ENCODE assay signal across 18 cellular contexts in the genomic region with DNA sequence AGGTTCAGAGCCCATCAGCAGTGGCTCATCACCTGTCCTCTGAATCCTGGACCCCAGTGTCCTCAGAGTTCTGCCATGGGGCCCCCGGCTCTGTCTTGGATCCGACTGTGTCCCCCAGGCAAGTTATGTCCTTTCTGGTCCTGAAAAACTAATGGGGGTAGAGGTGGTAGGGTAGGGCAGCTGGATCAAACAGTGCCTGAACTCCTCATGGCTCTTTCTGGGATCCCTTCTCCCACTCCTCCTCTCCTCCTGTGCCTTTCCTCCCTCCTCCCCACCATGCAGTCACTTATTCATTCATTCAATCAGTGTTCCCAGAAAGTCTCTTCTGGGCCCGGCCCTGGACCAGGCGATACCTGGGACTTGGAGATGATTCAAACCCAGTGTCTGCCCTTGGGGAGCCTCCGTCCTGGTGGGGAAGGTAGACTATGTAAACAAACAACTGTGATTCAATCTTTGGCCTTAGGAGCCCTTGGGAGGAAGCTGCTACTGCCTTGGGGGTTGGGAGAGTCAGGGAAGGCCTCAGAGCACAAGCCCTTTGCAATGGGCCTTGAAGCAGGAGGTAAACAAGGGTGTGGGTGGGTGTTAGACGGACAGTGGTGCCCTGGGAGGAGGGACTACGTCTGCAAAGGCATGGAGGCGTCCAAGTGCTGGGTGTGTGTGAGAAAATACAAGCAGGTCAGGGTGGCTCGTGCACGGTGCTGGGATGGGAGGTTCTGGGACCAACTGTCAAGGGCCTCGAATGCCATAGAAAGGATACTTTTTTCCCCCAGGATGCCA. TPM values are rescaled to one million over a fixed set of nuclear protein-coding genes. Genes with fewer than 3 reads are reported as not detected.
DNase-seq lines count a peak whose midpoint lies in the region; FAIRE-seq lines count a peak whose summit lies in the region.
"Had no signal": no experiment of that assay in that cellular context is flagged by ENCODE, and none has a peak within 500 bp of the region (broad histone marks: within the 10 kb centered on the region; RNA-seq: fewer than 3 reads in every experiment).

No MANE protein-coding gene starts in this region.

- no peak overlapping the region for H3K4me3 ChIP-seq in neuronal stem cell (ENCODE audit: low read length in 2 of 2)
- H3K4me3 ChIP-seq: pancreas had no signal

- H3K27me3 ChIP-seq in neuronal stem cell (ENCODE audit: control insufficient read depth in 3 of 3, insufficient read depth in 3 of 3, low read depth in 1 of 3, low read length in 3 of 3), result peaks cover 0 to 24% (median 0%) of the 10 kb centered on the region in 3 experiments
- H3K27me3 ChIP-seq: pancreas had no signal

- peak overlapping the region; percentile 24 for H3K27ac ChIP-seq in epithelial cell of prostate
- H3K27ac ChIP-seq in neuronal stem cell (replicated peaks; ENCODE audit: low read length), result no peak overlapping the region
- H3K27ac ChIP-seq: C4-2B, HL-60, pancreas had no signal

- H4K91ac ChIP-seq in neuronal stem cell (ENCODE audit: low read depth, low read length, poor library complexity), result no peak overlapping the region

- no peak overlapping the region for H2BK12ac ChIP-seq in neuronal stem cell (ENCODE audit: low read length)

- no peak overlapping the region for H2BK120ac ChIP-seq in neuronal stem cell (ENCODE audit: low read depth, low read length)

- peaks cover 1 to 7% of the 10 kb centered on the region in 2 donors for H3K9me3 ChIP-seq in neuronal stem cell (replicated peaks in 1 of 2; ENCODE audit: control insufficient read depth in 2 of 2, insufficient read depth in 1 of 2, low read depth in 1 of 2, low read length in 2 of 2)
- H3K9me3 ChIP-seq: pancreas had no signal

- no peak overlapping the region for H2BK5ac ChIP-seq in neuronal stem cell (ENCODE audit: low read length)

- peaks cover 0 to 3% of the 10 kb centered on the region in 2 donors for H3K4me1 ChIP-seq in neuronal stem cell (ENCODE audit: control insufficient read depth in 2 of 2, insufficient read depth in 1 of 2, low read depth in 1 of 2, low read length in 2 of 2)
- H3K4me1 ChIP-seq: pancreas had no signal

- WGBS in neuronal stem cell (ENCODE audit: extremely low coverage in 2 of 2, insufficient read length in 2 of 2, insufficient replicate concordance in 1 of 2), 2 donors, result no CpG with 5 or more reads among the region's 11 CpGs

- H2BK15ac ChIP-seq in neuronal stem cell (ENCODE audit: low read length), result no peak overlapping the region

- no peak overlapping the region for H3K9ac ChIP-seq in neuronal stem cell (ENCODE audit: low read depth, low read length, poor library complexity)

- H2AFZ ChIP-seq in neuronal stem cell (ENCODE audit: low read length), result no peak overlapping the region

- H3K4me2 ChIP-seq in neuronal stem cell (ENCODE audit: insufficient read depth, low read length, poor library complexity, severe bottlenecking), result no peak overlapping the region

- no peak overlapping the region for H3K14ac ChIP-seq in neuronal stem cell (ENCODE audit: low read length)

- no peak overlapping the region for H3K23ac ChIP-seq in neuronal stem cell (ENCODE audit: low read depth, low read length, poor library complexity)

- FAIRE-seq in GM19239 (lab: Jason Lieb, UNC), result no peak
- FAIRE-seq: G401.6, H1, pancreas, TTC549 had no signal

- H4K8ac ChIP-seq in neuronal stem cell (ENCODE audit: low read depth, low read length), result no peak overlapping the region

- H3K79me1 ChIP-seq in neuronal stem cell (ENCODE audit: low read depth, low read length), result no peaks in the 10 kb centered on the region

- peak overlapping the region; percentile 49 for H3K18ac ChIP-seq in neuronal stem cell (ENCODE audit: low read length)

- H3K36me3 ChIP-seq in neuronal stem cell (replicated peaks in 1 of 2; ENCODE audit: control insufficient read depth in 2 of 2, insufficient read depth in 2 of 2, low read length in 2 of 2), result no peaks in the 10 kb centered on the region
- H3K36me3 ChIP-seq: pancreas had no signal

- peak; percentile 58 for DNase-seq in Daoy (ENCODE audit: low read depth)
- peak; percentile 83 for DNase-seq in M059J (ENCODE audit: low read depth)
- no peak for DNase-seq in epithelial cell of prostate (ENCODE audit: low read depth, low spot score)
- no peak for DNase-seq in neuronal stem cell (ENCODE audit: low spot score)
- no peak for DNase-seq in GM19239 (ENCODE audit: insufficient read length, low spot score)
- DNase-seq in NCI-H1105 treated with DMSO at 0.1 percent for 48 hours (lab: John Stamatoyannopoulos, UW), result no peak
- DNase-seq in glomerular visceral epithelial cell (ENCODE audit: extremely low spot score), result no peak
- no peak for DNase-seq in NCI-H187 (lab: John Stamatoyannopoulos, UW)
- DNase-seq: activated CD8-positive, alpha-beta memory T cell treated with anti-CD3 and anti-CD28 coated beads for 24 hours; NCI-H2081 treated with DMSO at 0.1 percent for 48 hours; SIG-M5; stimulated activated CD4-positive, alpha-beta T cell treated with anti-CD3 and anti-CD28 coated beads, Interleukin-2, amount 100 ng/mL, for 24 hours had no signal

- H2AK5ac ChIP-seq in neuronal stem cell (ENCODE audit: low read depth, low read length), result peak overlapping the region; percentile 29

- H3K4ac ChIP-seq in neuronal stem cell (ENCODE audit: low read length), result no peak overlapping the region

RNA-seq across cellular contexts. Expression of a gene that starts 6.4 kb away (rescaled TPM):
- total RNA-seq in Daoy (2014; rRNA removed; shearing (Covaris generic)), result 15.1 and 20.2 TPM in 2 replicates
- total RNA-seq in M059J (2014; rRNA removed; shearing (Covaris generic)), result 6.5 and 15.0 TPM in 2 replicates
- 9.5 TPM for polyA plus RNA-seq in neuronal stem cell (2013, experiment 1 of 2)
- polyA plus RNA-seq in neuronal stem cell (2013, experiment 2 of 2), result 9.7 TPM

RNA-seq across cellular contexts. Expression of a gene that starts 35.8 kb away (rescaled TPM):
- not detected in 2 replicates for total RNA-seq in Daoy (2014; rRNA removed; shearing (Covaris generic))
- 0.07 and 0.59 TPM in 2 replicates for total RNA-seq in M059J (2014; rRNA removed; shearing (Covaris generic))
- 0.08 TPM for polyA plus RNA-seq in neuronal stem cell (2013, experiment 1 of 2)
- 0.11 TPM for polyA plus RNA-seq in neuronal stem cell (2013, experiment 2 of 2)

RNA-seq across cellular contexts. Expression of a gene that starts 59.0 kb away (rescaled TPM):
- total RNA-seq in Daoy (2014; rRNA removed; shearing (Covaris generic)), result 0.06 TPM in 1 of 2 replicates, not detected in the other
- 0.27 TPM in 1 of 2 replicates, not detected in the other for total RNA-seq in M059J (2014; rRNA removed; shearing (Covaris generic))
- polyA plus RNA-seq in neuronal stem cell (2013, experiment 1 of 2), result under 0.01 TPM
- not detected for polyA plus RNA-seq in neuronal stem cell (2013, experiment 2 of 2)
- total RNA-seq: pancreas had no signal

Comparison
In these comparisons a context has a peak if more than half of its experiments do, and no peak if none do; other contexts are left out.
1. DNase-seq: peak in Daoy (single experiment) and M059J (single experiment); none in epithelial cell of prostate (single experiment), neuronal stem cell (single experiment), GM19239 (single experiment), NCI-H1105 treated with DMSO at 0.1 percent for 48 hours (single experiment), glomerular visceral epithelial cell (single experiment) and NCI-H187 (0 of 2).